Comparison of ENCODE assay signal across 31 cellular contexts in the genomic region with DNA sequence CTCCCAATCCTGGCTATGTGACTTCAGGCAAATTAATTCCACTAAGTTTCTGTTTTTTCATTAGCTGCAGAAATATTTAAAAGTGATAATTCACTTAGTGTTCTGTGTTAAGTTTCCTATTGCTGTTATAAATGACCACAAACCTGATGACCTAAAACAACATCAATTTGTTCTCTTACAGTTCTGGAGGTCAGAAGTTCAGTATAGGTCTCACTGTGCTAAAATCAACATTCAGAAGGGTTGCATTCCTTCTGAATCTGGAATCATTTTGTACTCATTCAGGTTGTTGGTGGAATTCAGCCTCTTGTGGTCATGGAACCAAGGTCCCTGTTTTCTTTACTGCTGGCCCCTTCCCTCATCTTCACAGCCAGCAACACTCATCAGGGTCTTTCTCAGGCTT.
"Had no signal": no experiment of that assay in that cellular context is flagged by ENCODE, and none has a peak within 500 bp of the region (broad histone marks: within the 10 kb centered on the region; RNA-seq: fewer than 3 reads in every experiment).

No MANE protein-coding gene starts in this region.

- H3K27ac Mint-ChIP-seq: natural killer cell; nephron; neural progenitor cell; progenitor cell of endocrine pancreas; stimulated activated memory B cell treated with anti-CD40 and anti-IgM and Interleukin-4, amounts not matched to agents 10 μg/mL and 1 μg/mL and 100 μg/mL, for 72 hours; stimulated activated naive CD8-positive, alpha-beta T cell treated with anti-CD3 and anti-CD28 coated beads, Interleukin-15, amount 100 ng/mL, for 72 hours; type B pancreatic cell had no signal

- DNase-seq: natural killer cell; occipital lobe; ovary; posterior cingulate gyrus; psoas muscle; right cardiac atrium; spleen; stimulated activated CD4-positive, alpha-beta T cell treated with anti-CD3 and anti-CD28 coated beads, Interleukin-12 subunit alpha, Interleukin-12 subunit beta, amount 100 ng/mL, for 4 hours; stimulated activated CD4-positive, alpha-beta T cell treated with anti-CD3 and anti-CD28 coated beads, Interleukin-1b, Interleukin-23, amount 100 ng/mL, for 48 hours; stimulated activated CD4-positive, alpha-beta T cell treated with anti-CD3 and anti-CD28 coated beads, Interleukin-4, amount 100 ng/mL, for 1 hour; stimulated activated CD4-positive, alpha-beta T cell treated with anti-CD3 and anti-CD28 coated beads, Interleukin-4, amount 100 ng/mL, for 4 hours; stimulated activated CD8-positive, alpha-beta memory T cell treated with anti-CD3 and anti-CD28 coated beads, Interleukin-4, amount 100 ng/mL, for 48 hours; stimulated activated naive CD4-positive, alpha-beta T cell; stimulated activated naive CD8-positive, alpha-beta T cell treated with anti-CD3 and anti-CD28 coated beads, Interleukin-15, amount 100 ng/mL, for 72 hours; stimulated activated naive CD8-positive, alpha-beta T cell treated with anti-CD3 and anti-CD28 coated beads, Interleukin-15, Interleukin-2, amounts not matched to agents 100 U/mL and 50 U/mL, for 24 hours; substantia nigra; testis; tibial artery; transverse colon; upper lobe of right lung; uterus had no signal

- H3K4me1 Mint-ChIP-seq: natural killer cell; neural progenitor cell; stimulated activated memory B cell treated with anti-CD40 and anti-IgM and Interleukin-4, amounts not matched to agents 10 μg/mL and 1 μg/mL and 100 μg/mL, for 72 hours; stimulated activated naive CD8-positive, alpha-beta T cell treated with anti-CD3 and anti-CD28 coated beads, Interleukin-15, amount 100 ng/mL, for 72 hours had no signal

- ATAC-seq: natural killer cell; psoas muscle; right cardiac atrium; sciatic nerve; stimulated activated memory B cell treated with anti-CD40 and anti-IgM and Interleukin-4, amounts not matched to agents 10 μg/mL and 1 μg/mL and 100 μg/mL, for 72 hours; stimulated activated naive CD8-positive, alpha-beta T cell treated with anti-CD3 and anti-CD28 coated beads, Interleukin-15, amount 100 ng/mL, for 72 hours; stimulated activated naive CD8-positive, alpha-beta T cell treated with anti-CD3 and anti-CD28 coated beads, Interleukin-15, Interleukin-2, amounts not matched to agents 100 U/mL and 50 U/mL, for 24 hours; upper lobe of right lung had no signal

- H3K4me3 Mint-ChIP-seq: natural killer cell; nephron; neural progenitor cell; stimulated activated memory B cell treated with anti-CD40 and anti-IgM and Interleukin-4, amounts not matched to agents 10 μg/mL and 1 μg/mL and 100 μg/mL, for 72 hours; stimulated activated naive CD8-positive, alpha-beta T cell treated with anti-CD3 and anti-CD28 coated beads, Interleukin-15, amount 100 ng/mL, for 72 hours; type B pancreatic cell had no signal

- H3K27ac ChIP-seq: neural progenitor cell, ovary, parathyroid adenoma, psoas muscle, skin epidermis, spleen, suprapubic skin, testis, tibial artery, transverse colon, upper lobe of right lung, uterus had no signal

- H3K27me3 ChIP-seq: neural progenitor cell, ovary, spleen, suprapubic skin, testis, tibial artery, transverse colon, upper lobe of right lung, uterus had no signal

- H3K4me3 ChIP-seq: neural progenitor cell, ovary, psoas muscle, skin epidermis, smooth muscle cell, spleen, suprapubic skin, testis, tibial artery, transverse colon, upper lobe of right lung, uterus had no signal

- H3K36me3 ChIP-seq: neural progenitor cell, ovary, spleen, suprapubic skin, tibial artery, transverse colon, upper lobe of right lung, uterus had no signal

- H3K4me1 ChIP-seq: neural progenitor cell, parathyroid adenoma, psoas muscle, spleen, suprapubic skin, testis, tibial artery, transverse colon, upper lobe of right lung, uterus had no signal

- H3K27me3 Mint-ChIP-seq: progenitor cell of endocrine pancreas; stimulated activated memory B cell treated with anti-CD40 and anti-IgM and Interleukin-4, amounts not matched to agents 10 μg/mL and 1 μg/mL and 100 μg/mL, for 72 hours; stimulated activated naive CD8-positive, alpha-beta T cell treated with anti-CD3 and anti-CD28 coated beads, Interleukin-15, amount 100 ng/mL, for 72 hours; type B pancreatic cell had no signal

- H3K9me3 Mint-ChIP-seq: nephron, type B pancreatic cell had no signal

- H3K36me3 Mint-ChIP-seq: natural killer cell; neural progenitor cell; stimulated activated memory B cell treated with anti-CD40 and anti-IgM and Interleukin-4, amounts not matched to agents 10 μg/mL and 1 μg/mL and 100 μg/mL, for 72 hours; type B pancreatic cell had no signal

- H3K9me3 ChIP-seq: ovary, psoas muscle, suprapubic skin, testis, tibial artery, transverse colon, upper lobe of right lung, uterus had no signal
